In the genomic region with DNA sequence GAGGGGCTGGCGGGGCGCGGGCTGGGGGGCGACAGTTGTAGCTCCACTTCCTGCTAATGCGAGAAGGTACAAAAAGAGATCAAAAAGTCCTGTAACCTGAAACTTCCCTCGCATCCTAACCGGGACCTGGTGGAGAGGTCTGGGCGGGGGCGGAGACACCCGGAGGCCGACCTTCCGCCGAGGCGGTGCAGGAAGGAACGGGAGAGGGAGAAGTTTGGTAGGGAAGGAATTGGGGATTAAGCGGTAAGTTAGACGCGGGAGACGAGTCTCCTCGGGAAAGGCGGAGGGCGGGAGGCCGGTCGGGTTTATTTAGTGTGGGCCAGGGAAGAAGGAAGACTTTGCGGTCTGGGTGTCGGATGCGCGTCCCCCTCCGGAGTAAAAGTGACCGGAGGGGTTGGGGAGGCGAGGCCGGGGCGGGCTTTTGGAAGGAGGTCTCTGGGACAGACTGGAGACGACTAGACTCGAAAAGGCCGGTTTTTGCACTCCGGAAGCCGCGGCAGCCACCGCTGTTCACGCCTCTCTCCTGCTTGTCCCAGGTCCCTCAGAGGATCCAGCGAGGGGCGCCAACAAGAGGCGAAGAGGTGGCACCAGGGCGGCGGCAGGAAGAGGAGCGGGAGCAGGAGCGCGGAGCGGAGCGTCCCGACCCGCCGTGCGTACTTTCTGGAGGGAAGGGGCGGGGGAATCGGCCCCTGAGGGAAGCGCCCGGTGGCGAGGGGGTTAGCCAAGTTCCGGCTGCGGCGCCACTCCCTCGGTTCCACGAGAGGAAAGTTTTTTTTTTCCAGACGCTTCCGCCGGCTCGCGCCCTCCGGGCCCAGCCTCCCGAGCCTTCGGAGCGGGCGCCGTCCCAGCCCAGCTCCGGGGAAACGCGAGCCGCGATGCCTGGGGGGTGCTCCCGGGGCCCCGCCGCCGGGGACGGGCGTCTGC, we compare ENCODE assay signal across 1 cellular context.
TF ChIP-seq lines count a peak whose summit lies in the region.

No MANE protein-coding gene starts in this region.

TF ChIP-seq in endothelial cell of umbilical vein, 7 proteins besides CTCF, POLR2A, EP300 and RAD21:
- TF ChIP-seq, protein P1, sequence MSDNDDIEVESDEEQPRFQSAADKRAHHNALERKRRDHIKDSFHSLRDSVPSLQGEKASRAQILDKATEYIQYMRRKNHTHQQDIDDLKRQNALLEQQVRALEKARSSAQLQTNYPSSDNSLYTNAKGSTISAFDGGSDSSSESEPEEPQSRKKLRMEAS (IDR thresholded peaks at IDR 0.05; ENCODE audit: insufficient read depth, insufficient read length) = no peak
- TF ChIP-seq EZH2 (IDR thresholded peaks at IDR 0.05; ENCODE audit: borderline replicate concordance, low read depth, low read length, severe bottlenecking) = no peak
- TF ChIP-seq JUN (IDR thresholded peaks at IDR 0.05; ENCODE audit: borderline replicate concordance, insufficient read depth, insufficient read length, low read depth) = no peak
- TF ChIP-seq MYC (IDR thresholded peaks at IDR 0.05; ENCODE audit: low read depth, low read length) = no peak
- peak; percentile 13 for TF ChIP-seq POLR2AphosphoS5 (IDR thresholded peaks at IDR 0.05; ENCODE audit: insufficient read depth, low read depth, low read length)
